ENCODE assay signal across 27 cellular contexts in the genomic region with DNA sequence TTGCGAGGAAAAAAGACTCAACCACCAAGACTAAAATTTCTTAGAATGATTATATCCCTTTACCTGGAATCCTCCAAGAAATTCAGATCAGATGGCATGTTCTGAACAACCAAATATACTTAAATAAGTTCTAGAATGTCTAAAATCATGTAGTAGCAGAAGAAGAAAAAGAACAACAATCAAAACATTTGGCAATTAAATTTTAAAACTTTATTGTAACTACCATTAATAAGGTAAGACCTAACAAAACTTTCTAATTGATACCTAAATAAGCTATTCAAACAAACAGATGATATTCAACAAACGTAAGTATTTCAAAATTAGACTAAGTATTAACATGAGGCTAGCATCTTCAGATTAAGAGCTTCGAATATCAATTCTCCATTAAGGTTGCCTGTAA. TPM values are rescaled to one million over a fixed set of nuclear protein-coding genes. Genes with fewer than 3 reads are reported as not detected.
DNase-seq lines count a peak whose midpoint lies in the region; ATAC-seq and TF ChIP-seq lines count a peak whose summit lies in the region.
"Had no signal": no experiment of that assay in that cellular context is flagged by ENCODE, and none has a peak within 500 bp of the region (broad histone marks: within the 10 kb centered on the region; RNA-seq: fewer than 3 reads in every experiment).

No MANE protein-coding gene starts in this region.

- CTCF ChIA-PET in WTC11 (lab: Charles Lee) = interaction anchor here (1.3 to 1.6 kb wide), 2 partner anchors 12 to 49 kb away, joined by 4 to 6 read pairs; no protein-coding TSS in a partner anchor

- no peaks in the 10 kb centered on the region for H3K9me2 ChIP-seq in hepatocyte (replicated peaks; ENCODE audit: insufficient read depth)
- H3K9me2 ChIP-seq: SK-N-SH had no signal

- H3K9me3 Mint-ChIP-seq in activated CD4-positive, alpha-beta T cell treated with anti-CD3 and anti-CD28 coated beads, Interleukin-2, amount 10 ng/mL, durations not matched to agents 24 days and 14 days = no peaks in the 10 kb centered on the region
- H3K9me3 Mint-ChIP-seq in WTC11 = peaks cover 4% of the 10 kb centered on the region; the same call in 1 of the 2 replicates

- no peaks in the 10 kb centered on the region for H3K27me3 Mint-ChIP-seq in activated CD4-positive, alpha-beta T cell treated with anti-CD3 and anti-CD28 coated beads, Interleukin-2, amount 10 ng/mL, durations not matched to agents 24 days and 14 days
- peaks cover 3% of the 10 kb centered on the region; the same call in 1 of the 2 replicates for H3K27me3 Mint-ChIP-seq in WTC11 (ENCODE audit: low read depth)
- H3K27me3 Mint-ChIP-seq: progenitor cell of endocrine pancreas had no signal

- H3K4me1 Mint-ChIP-seq in activated CD4-positive, alpha-beta T cell treated with anti-CD3 and anti-CD28 coated beads, Interleukin-2, amount 10 ng/mL, durations not matched to agents 24 days and 14 days = peaks cover 17% of the 10 kb centered on the region
- peaks cover 15% of the 10 kb centered on the region for H3K4me1 Mint-ChIP-seq in WTC11

- TF ChIP-seq CTCF in DND-41 (IDR thresholded peaks at IDR 0.05; ENCODE audit: borderline replicate concordance, extremely low read depth, low read length, poor library complexity, severe bottlenecking) (no peak), WTC11 (IDR thresholded peaks at IDR 0.05) (no peak), hepatocyte (IDR thresholded peaks at IDR 0.05; ENCODE audit: poor library complexity) (no peak)

- DNase-seq in activated CD4-positive, alpha-beta T cell treated with anti-CD3 and anti-CD28 coated beads, Interleukin-2, amount 10 ng/mL, durations not matched to agents 24 days and 14 days = no peak
- DNase-seq in activated CD4-positive, alpha-beta T cell treated with anti-CD3 and anti-CD28 coated beads, Interleukin-2, amount 50 U/mL, for 1 hour = no peak
- no peak for DNase-seq in DND-41
- DNase-seq in WTC11 (ENCODE audit: low spot score) = no peak
- DNase-seq in hepatocyte (ENCODE audit: low spot score) = no peak
- DNase-seq in effector CD8-positive, alpha-beta T cell (lab: John Stamatoyannopoulos, UW) = no peak
- DNase-seq in NCI-H2029 (lab: John Stamatoyannopoulos, UW) = no peak
- no peak for DNase-seq in NCI-H748 treated with DMSO at 0.1 percent for 48 hours (lab: John Stamatoyannopoulos, UW)
- DNase-seq: activated CD4-positive, alpha-beta T cell treated with anti-CD3 and anti-CD28 coated beads for 48 hours; activated T-cell treated with anti-CD3 and anti-CD28 coated beads, Interleukin-2, amount 50 U/mL, for 48 hours; adrenal gland; C1 segment of cervical spinal cord; caudate nucleus; DMS 273 treated with DMSO at 0.1 percent for 48 hours; gastrocnemius medialis; GF-D8; left cardiac atrium; NCI-H1694; NCI-H2227 treated with DMSO at 0.1 percent for 48 hours; NCI-H82; nephron progenitor cell; SK-N-SH; stimulated activated CD4-positive, alpha-beta T cell treated with anti-CD3 and anti-CD28 coated beads, Interleukin-1b, Interleukin-23, amount 100 ng/mL, for 48 hours; stimulated activated naive CD4-positive, alpha-beta T cell treated with Interleukin-2 at 50 U/mL for 16 hours; upper lobe of left lung had no signal

- intact Hi-C loops in activated CD4-positive, alpha-beta T cell treated with anti-CD3 and anti-CD28 coated beads, Interleukin-2, amount 10 ng/mL, durations not matched to agents 24 days and 14 days (cut with micrococcal nuclease) = no loop called here

- H3K36me3 Mint-ChIP-seq in activated CD4-positive, alpha-beta T cell treated with anti-CD3 and anti-CD28 coated beads, Interleukin-2, amount 10 ng/mL, durations not matched to agents 24 days and 14 days (ENCODE audit: low read depth) = peaks cover 6% of the 10 kb centered on the region
- H3K36me3 Mint-ChIP-seq in WTC11 = peaks cover 4% of the 10 kb centered on the region

- POLR2A ChIA-PET in WTC11 (lab: Charles Lee) = no interaction called here

- H3K79me2 ChIP-seq in DND-41 (ENCODE audit: insufficient read depth, low read length) (peaks cover 98% of the 10 kb centered on the region), hepatocyte (peaks cover 84% of the 10 kb centered on the region)

- H3K4me3 ChIP-seq in DND-41 (ENCODE audit: low read depth in 1 of 2, low read length in 2 of 2) (no peak overlapping the region), hepatocyte (no peak overlapping the region)
- H3K4me3 ChIP-seq: gastrocnemius medialis, upper lobe of left lung had no signal

- H4K20me1 ChIP-seq in DND-41 (ENCODE audit: insufficient read depth, low read length) = peaks cover 27% of the 10 kb centered on the region; the same call in 1 of the 2 replicates
- H4K20me1 ChIP-seq in hepatocyte (ENCODE audit: insufficient read depth, poor library complexity, severe bottlenecking) = peaks cover 25% of the 10 kb centered on the region

- H3K27me3 ChIP-seq in DND-41 (ENCODE audit: insufficient read depth, low read length, poor library complexity) (no peaks in the 10 kb centered on the region), hepatocyte (no peaks in the 10 kb centered on the region)
- H3K27me3 ChIP-seq: adrenal gland, gastrocnemius medialis, upper lobe of left lung had no signal

- H3K4me1 ChIP-seq in DND-41 (ENCODE audit: insufficient read depth, low read length) (peaks cover 43% of the 10 kb centered on the region), hepatocyte (ENCODE audit: insufficient read depth) (peaks cover 3% of the 10 kb centered on the region)

- WGBS in hepatocyte (ENCODE audit: low lambda C conversion rate, missing lambda C conversion rate) = 74% methylated on average over 3 of the region's 3 CpGs

- H3K27ac ChIP-seq in DND-41 (ENCODE audit: low read length) (no peak overlapping the region), hepatocyte (no peak overlapping the region)
- H3K27ac ChIP-seq: adrenal gland, gastrocnemius medialis, upper lobe of left lung had no signal

- ATAC-seq in DND-41 (ENCODE audit: insufficient read depth, low read depth) (no peak), WTC11 (no peak)
- ATAC-seq: gastrocnemius medialis, HCT116, left cardiac atrium had no signal

- no peak overlapping the region for H3K27ac Mint-ChIP-seq in activated CD4-positive, alpha-beta T cell treated with anti-CD3 and anti-CD28 coated beads, Interleukin-2, amount 10 ng/mL, durations not matched to agents 24 days and 14 days
- peak overlapping the region; percentile 36; the same call in 1 of the 2 replicates for H3K27ac Mint-ChIP-seq in WTC11
- H3K27ac Mint-ChIP-seq: nephron progenitor cell, progenitor cell of endocrine pancreas had no signal

- peak overlapping the region; percentile 48 for H3K4me3 Mint-ChIP-seq in activated CD4-positive, alpha-beta T cell treated with anti-CD3 and anti-CD28 coated beads, Interleukin-2, amount 10 ng/mL, durations not matched to agents 24 days and 14 days
- H3K4me3 Mint-ChIP-seq in WTC11 = no peak overlapping the region

- H3K36me3 ChIP-seq in DND-41 (ENCODE audit: insufficient read depth, low read length) (peaks cover 11% of the 10 kb centered on the region), hepatocyte (replicated peaks; ENCODE audit: insufficient read depth, low read depth) (no peaks in the 10 kb centered on the region)
- H3K36me3 ChIP-seq: adrenal gland, gastrocnemius medialis, upper lobe of left lung had no signal

- H3K9ac ChIP-seq in DND-41 (ENCODE audit: low read depth, low read length) = no peak overlapping the region
- H3K9ac ChIP-seq: SK-N-SH had no signal

- H2AFZ ChIP-seq in DND-41 (ENCODE audit: low read depth, low read length) (no peak overlapping the region), hepatocyte (no peak overlapping the region)

- H3K4me2 ChIP-seq in DND-41 (ENCODE audit: insufficient read depth, low read length) (peak overlapping the region; percentile 18; the same call in 1 of the 2 replicates), hepatocyte (peak overlapping the region; percentile 9)
- H3K4me2 ChIP-seq: SK-N-SH had no signal

- no peaks in the 10 kb centered on the region for H3K9me3 ChIP-seq in DND-41 (ENCODE audit: insufficient read depth, low read length, severe bottlenecking)
- H3K9me3 ChIP-seq in hepatocyte (ENCODE audit: low read depth) = no peaks in the 10 kb centered on the region
- H3K9me3 ChIP-seq: adrenal gland, gastrocnemius medialis, SK-N-SH, upper lobe of left lung had no signal

TF ChIP-seq in WTC11, 78 proteins besides CTCF, POLR2A, EP300 and RAD21 (continues in another document):
- no peak for TF ChIP-seq ATF6 (CRISPR knock-in tag; IDR thresholded peaks at IDR 0.05)
- TF ChIP-seq ATF1 (CRISPR knock-in tag; IDR thresholded peaks at IDR 0.05) = no peak
- TF ChIP-seq PREB (CRISPR knock-in tag; IDR thresholded peaks at IDR 0.05; ENCODE audit: borderline replicate concordance) = no peak

RNA-seq across cellular contexts. Expression of gene THOC2, which starts 4.3 kb away (rescaled TPM):
- total RNA-seq in activated CD4-positive, alpha-beta T cell treated with anti-CD3 and anti-CD28 coated beads, Interleukin-2, amount 10 ng/mL, durations not matched to agents 24 days and 14 days = 91.2 and 96.7 TPM in 2 replicates
- total RNA-seq in WTC11 (2021) (66.1 to 68.3 TPM (median 67.6 TPM) in 3 replicates), hepatocyte (95.6 and 106 TPM in 2 replicates)
- 66.0 and 87.5 TPM in 2 replicates for polyA plus RNA-seq in hepatocyte
